8 cellular contexts compared by ENCODE assay signal in genomic region chr7:30596043-30596641, GRCh38. TPM values are rescaled to one million over a fixed set of nuclear protein-coding genes. Genes with fewer than 3 reads are reported as not detected.
DNase-seq lines count a peak whose midpoint lies in the region; ATAC-seq and TF ChIP-seq lines count a peak whose summit lies in the region.

No MANE protein-coding gene starts in this region.

- H3K27me3 ChIP-seq in CD8-positive, alpha-beta T cell (ENCODE audit: insufficient read depth, low read length): no peaks in the 10 kb centered on the region

- CTCF ChIA-PET in CD8-positive, alpha-beta T cell (lab: Charles Lee): no interaction called here

- H3K4me3 ChIP-seq in CD8-positive, alpha-beta T cell (ENCODE audit: low read depth, low read length): peak overlapping the region; percentile 72
- H3K4me3 ChIP-seq in coronary artery (peak overlapping the region; percentile 95), mucosa of descending colon (peak overlapping the region; percentile 98)

- POLR2A ChIA-PET in CD8-positive, alpha-beta T cell (lab: Charles Lee): no interaction called here

- H3K36me3 ChIP-seq in CD8-positive, alpha-beta T cell (ENCODE audit: insufficient read depth, low read length): peaks cover 19% of the 10 kb centered on the region
- H3K36me3 ChIP-seq in mucosa of descending colon (ENCODE audit: low read depth): no peaks in the 10 kb centered on the region

- peak overlapping the region; percentile 32 for H3K27ac Mint-ChIP-seq in CD8-positive, alpha-beta T cell

- H3K9me3 Mint-ChIP-seq in CD8-positive, alpha-beta T cell: no peaks in the 10 kb centered on the region

- no peak for ATAC-seq in CD8-positive, alpha-beta T cell
- no peak for ATAC-seq in mucosa of descending colon
- no peak for ATAC-seq in HG03135 (IDR thresholded peaks at IDR 0.05; ENCODE audit: unreplicated experiment)

- H3K27me3 Mint-ChIP-seq in CD8-positive, alpha-beta T cell (ENCODE audit: low read depth): no peaks in the 10 kb centered on the region

- H3K9me3 ChIP-seq in CD8-positive, alpha-beta T cell (ENCODE audit: low read length): no peaks in the 10 kb centered on the region
- H3K9me3 ChIP-seq in mucosa of descending colon: no peaks in the 10 kb centered on the region

- peaks cover 47% of the 10 kb centered on the region for H3K36me3 Mint-ChIP-seq in CD8-positive, alpha-beta T cell

- intact Hi-C loops in CD8-positive, alpha-beta T cell (cut with DNase I, micrococcal nuclease): loop anchor here (10.0 kb wide), 4 partner anchors 251 to 1899 kb away; partner anchors contain the start of genes AVL9 (in 1 of the 2), LSM5 (in 1 of the 2) and ZNRF2 (in 1 of the 2)
- intact Hi-C loops in mucosa of descending colon (cut with DNase I, micrococcal nuclease): no loop called here

- peak overlapping the region; percentile 99 for H3K4me3 Mint-ChIP-seq in CD8-positive, alpha-beta T cell

- no peak for DNase-seq in CD8-positive, alpha-beta T cell
- DNase-seq in H4 (ENCODE audit: low spot score) (peak; percentile 55), RPMI8226 (peak; percentile 48), coronary artery (ENCODE audit: low spot score) (no peak), mucosa of descending colon (peak in 1 of 3 donors; percentile 31), hippocampal formation (lab: John Stamatoyannopoulos, UW) (no peak), globus pallidus (ENCODE audit: low spot score) (no peak)

- peak overlapping the region; percentile 93 for H3K27ac ChIP-seq in CD8-positive, alpha-beta T cell (ENCODE audit: low read depth, low read length)
- peak overlapping the region; percentile 93 to 97 for H3K27ac ChIP-seq in coronary artery

- peaks cover 67% of the 10 kb centered on the region for H3K4me1 Mint-ChIP-seq in CD8-positive, alpha-beta T cell (ENCODE audit: low read depth)

- H3K4me1 ChIP-seq in CD8-positive, alpha-beta T cell (ENCODE audit: insufficient read depth, low read length): peaks cover 36% of the 10 kb centered on the region
- H3K4me1 ChIP-seq in mucosa of descending colon (ENCODE audit: low read depth): peaks cover 6% of the 10 kb centered on the region

- no peak for TF ChIP-seq CTCF in CD8-positive, alpha-beta T cell (IDR thresholded peaks at IDR 0.05)
- TF ChIP-seq CTCF in coronary artery (IDR thresholded peaks at IDR 0.05) (no peak), mucosa of descending colon (IDR thresholded peaks at IDR 0.05) (no peak)

RNA-seq across cellular contexts. Expression of gene GARS1, which starts 1.5 kb away (rescaled TPM):
- 100 to 1,000 TPM; 119 to 121 TPM for total RNA-seq in CD8-positive, alpha-beta T cell
- total RNA-seq in H4 (2014; rRNA removed; shearing (Covaris generic)): 344 and 405 TPM in 2 replicates
- total RNA-seq in mucosa of descending colon: 10 to 100 TPM; 46.2 to 68.6 (median 55.0) TPM

Comparison
In these comparisons a context has a peak if more than half of its experiments do, and no peak if none do; other contexts are left out.
1. DNase-seq: peak in H4 (single experiment) and RPMI8226 (single experiment); none in CD8-positive, alpha-beta T cell (0 of 7), coronary artery (single experiment), hippocampal formation (0 of 2) and globus pallidus (single experiment).
2. intact Hi-C loops: an anchor here in CD8-positive, alpha-beta T cell (10.0 kb wide); none called in mucosa of descending colon.
3. Peak in every context shown above with its lines, with median percentiles within 50 percentile points of each other: H3K4me3 ChIP-seq.